Comparison of ENCODE assay signal across 16 cellular contexts in the genomic region with DNA sequence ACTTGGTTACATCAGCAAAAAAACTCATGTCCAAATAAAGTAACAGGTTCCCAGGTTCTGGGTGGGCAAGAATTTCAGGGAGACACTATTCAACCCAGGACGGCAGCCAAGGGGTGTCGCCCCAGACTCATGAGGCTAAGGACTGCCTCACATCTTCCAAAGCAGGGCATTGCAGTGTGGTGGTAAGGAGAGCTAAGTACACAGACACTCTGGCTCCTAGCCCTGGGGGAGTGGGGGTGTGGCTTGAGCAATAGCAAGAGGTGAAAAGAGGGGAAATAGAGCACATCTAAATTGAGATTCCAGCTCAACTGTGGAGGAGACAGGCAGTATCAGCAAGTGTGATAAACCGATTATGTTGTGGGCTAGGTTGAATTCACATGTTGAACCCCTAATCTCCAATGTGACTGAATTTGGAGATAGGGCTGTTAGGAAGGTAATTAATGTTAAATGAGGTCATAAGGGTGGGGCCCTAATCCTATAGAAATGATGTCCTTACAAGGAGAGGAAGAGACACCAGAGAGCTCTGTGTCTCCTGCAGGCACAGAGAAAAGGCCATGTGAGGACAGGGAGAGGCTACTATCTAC. TPM values are rescaled to one million over a fixed set of nuclear protein-coding genes. Genes with fewer than 3 reads are reported as not detected.
A peak's percentile ranks its signal among the peaks of the same experiment; 100 is the strongest.
DNase-seq lines count a peak whose midpoint lies in the region; ATAC-seq and TF ChIP-seq lines count a peak whose summit lies in the region.
"Had no signal": no experiment of that assay in that cellular context is flagged by ENCODE, and none has a peak within 500 bp of the region (broad histone marks: within the 10 kb centered on the region; RNA-seq: fewer than 3 reads in every experiment).

No MANE protein-coding gene starts in this region.

- H3K27ac Mint-ChIP-seq in WTC11 (no peak overlapping the region), MCF 10A (ENCODE audit: low read depth, unreplicated experiment) (no peak overlapping the region)
- H3K27ac Mint-ChIP-seq in stimulated activated effector memory CD8-positive, alpha-beta T cell treated with anti-CD3 and anti-CD28 coated beads, Interleukin-12 subunit alpha, Interleukin-12 subunit beta, amount 100 ng/mL, for 72 hours: no peak overlapping the region
- H3K27ac Mint-ChIP-seq: CD8-positive, alpha-beta memory T cell had no signal

- peaks cover 4% of the 10 kb centered on the region; the same call in 1 of the 2 replicates for H3K4me1 Mint-ChIP-seq in WTC11
- no peaks in the 10 kb centered on the region for H3K4me1 Mint-ChIP-seq in stimulated activated effector memory CD8-positive, alpha-beta T cell treated with anti-CD3 and anti-CD28 coated beads, Interleukin-12 subunit alpha, Interleukin-12 subunit beta, amount 100 ng/mL, for 72 hours
- no peaks in the 10 kb centered on the region for H3K4me1 Mint-ChIP-seq in MCF 10A (ENCODE audit: insufficient read depth, unreplicated experiment)
- H3K4me1 Mint-ChIP-seq: CD8-positive, alpha-beta memory T cell had no signal

- CTCF ChIA-PET in WTC11 (lab: Charles Lee) (interaction anchor here (1.2 kb wide), 1 partner anchor 69 kb away, joined by 3 read pairs; no protein-coding TSS in a partner anchor), MCF 10A (lab: Yijun Ruan, JAX) (no interaction called here)

- H3K4me3 Mint-ChIP-seq in WTC11 (no peak overlapping the region), MCF 10A (ENCODE audit: unreplicated experiment) (no peak overlapping the region)
- no peak overlapping the region for H3K4me3 Mint-ChIP-seq in stimulated activated effector memory CD8-positive, alpha-beta T cell treated with anti-CD3 and anti-CD28 coated beads, Interleukin-12 subunit alpha, Interleukin-12 subunit beta, amount 100 ng/mL, for 72 hours
- H3K4me3 Mint-ChIP-seq: CD8-positive, alpha-beta memory T cell had no signal

- WGBS in aorta, 2 donors: 67 to 75% methylated on average over 3 of the region's 3 CpGs
- WGBS in thyroid gland, 2 donors: 74% methylated on average over 3 of the region's 3 CpGs

- H3K36me3 ChIP-seq in aorta (ENCODE audit: control insufficient read depth in 1 of 2, insufficient read depth in 2 of 2, low read length in 1 of 2) (no peaks in the 10 kb centered on the region), thyroid gland (no peaks in the 10 kb centered on the region)
- H3K36me3 ChIP-seq: BLaER1, HAP-1 had no signal

- H3K27me3 Mint-ChIP-seq in WTC11 (ENCODE audit: low read depth): no peaks in the 10 kb centered on the region
- H3K27me3 Mint-ChIP-seq in MCF 10A (ENCODE audit: insufficient read depth, unreplicated experiment): peaks cover 37% of the 10 kb centered on the region

- H3K27me3 ChIP-seq in aorta (ENCODE audit: control insufficient read depth in 1 of 2, insufficient read depth in 2 of 2, low read length in 1 of 2) (no peaks in the 10 kb centered on the region), thyroid gland (no peaks in the 10 kb centered on the region)
- H3K27me3 ChIP-seq: BLaER1 had no signal

- no peak for TF ChIP-seq CTCF in WTC11 (IDR thresholded peaks at IDR 0.05)
- no peak for TF ChIP-seq CTCF in MCF 10A (IDR thresholded peaks at IDR 0.05; ENCODE audit: unreplicated experiment)
- TF ChIP-seq CTCF in thyroid gland (IDR thresholded peaks at IDR 0.05): no peak

- no peaks in the 10 kb centered on the region for H3K9me3 ChIP-seq in aorta (ENCODE audit: control insufficient read depth, low read length)
- H3K9me3 ChIP-seq in thyroid gland: no peaks in the 10 kb centered on the region
- H3K9me3 ChIP-seq: Caco-2, HAP-1 had no signal

- TF ChIP-seq POLR2A in thyroid gland (IDR thresholded peaks at IDR 0.05): no peak

- POLR2A ChIA-PET in WTC11 (lab: Charles Lee): no interaction called here
- POLR2A ChIA-PET in MCF 10A (lab: Yijun Ruan, JAX): no interaction called here

- H3K4me3 ChIP-seq in aorta (ENCODE audit: low read length in 2 of 2) (no peak overlapping the region), thyroid gland (replicated peaks in 1 of 3) (no peak overlapping the region)
- H3K4me3 ChIP-seq: BLaER1, HAP-1 had no signal

- H3K36me3 Mint-ChIP-seq in WTC11: no peaks in the 10 kb centered on the region
- H3K36me3 Mint-ChIP-seq in stimulated activated effector memory CD8-positive, alpha-beta T cell treated with anti-CD3 and anti-CD28 coated beads, Interleukin-12 subunit alpha, Interleukin-12 subunit beta, amount 100 ng/mL, for 72 hours: no peaks in the 10 kb centered on the region
- no peaks in the 10 kb centered on the region for H3K36me3 Mint-ChIP-seq in MCF 10A (ENCODE audit: insufficient read depth, unreplicated experiment)
- H3K36me3 Mint-ChIP-seq: CD8-positive, alpha-beta memory T cell had no signal

- H3K9me3 Mint-ChIP-seq in WTC11 (no peaks in the 10 kb centered on the region), MCF 10A (ENCODE audit: unreplicated experiment) (no peaks in the 10 kb centered on the region)
- peaks cover 4% of the 10 kb centered on the region for H3K9me3 Mint-ChIP-seq in stimulated activated effector memory CD8-positive, alpha-beta T cell treated with anti-CD3 and anti-CD28 coated beads, Interleukin-12 subunit alpha, Interleukin-12 subunit beta, amount 100 ng/mL, for 72 hours

- H3K4me1 ChIP-seq in aorta (ENCODE audit: control insufficient read depth in 1 of 2, insufficient read depth in 2 of 2, low read length in 2 of 2): no peaks in the 10 kb centered on the region
- H3K4me1 ChIP-seq in thyroid gland: no peaks in the 10 kb centered on the region
- H3K4me1 ChIP-seq: Caco-2, HAP-1 had no signal

- H3K27ac ChIP-seq in aorta (ENCODE audit: low read depth in 1 of 2, low read length in 2 of 2): no peak overlapping the region
- no peak overlapping the region for H3K27ac ChIP-seq in thyroid gland
- H3K27ac ChIP-seq: 22Rv1, BLaER1 had no signal

- BruUV-seq in MCF 10A (replicated peaks; lab: Mats Ljungman, UMichigan): no TSS peak

- ATAC-seq in WTC11 (peak; percentile 65), aorta (ENCODE audit: low FRiP score) (no peak)
- ATAC-seq in stimulated activated effector memory CD8-positive, alpha-beta T cell treated with anti-CD3 and anti-CD28 coated beads, Interleukin-12 subunit alpha, Interleukin-12 subunit beta, amount 100 ng/mL, for 72 hours: peak; percentile 26

- peak; percentile 36 for DNase-seq in NCI-H2029 (lab: John Stamatoyannopoulos, UW)
- no peak for DNase-seq in NCI-H2029 treated with DMSO at 0.1 percent for 48 hours (lab: John Stamatoyannopoulos, UW)
- peak; percentile 82 for DNase-seq in NCI-H82 (lab: John Stamatoyannopoulos, UW)
- peak; percentile 12 for DNase-seq in WTC11 (ENCODE audit: low spot score)
- DNase-seq in stimulated activated effector memory CD8-positive, alpha-beta T cell treated with anti-CD3 and anti-CD28 coated beads, Interleukin-12 subunit alpha, Interleukin-12 subunit beta, amount 100 ng/mL, for 72 hours (ENCODE audit: low spot score in 2 of 2): no peak
- no peak for DNase-seq in aorta
- DNase-seq in MCF 10A (ENCODE audit: unreplicated experiment): no peak
- no peak for DNase-seq in thyroid gland
- DNase-seq: Caco-2; CD8-positive, alpha-beta memory T cell; DND-41; GF-D8 had no signal

- intact Hi-C loops in aorta (cut with DNase I) (no loop called here), MCF 10A (cut with micrococcal nuclease) (no loop called here), thyroid gland (cut with DNase I) (no loop called here)

TF ChIP-seq in WTC11, 78 proteins besides CTCF, POLR2A, EP300 and RAD21 (continues in another document):
- TF ChIP-seq MXD4 (CRISPR knock-in tag; IDR thresholded peaks at IDR 0.05; ENCODE audit: borderline replicate concordance) (no peak), MYBL2 (CRISPR knock-in tag; IDR thresholded peaks at IDR 0.05) (no peak), ZNF138 (CRISPR knock-in tag; conservative IDR thresholded peaks at IDR 0.05) (no peak), RORB (CRISPR knock-in tag; IDR thresholded peaks at IDR 0.05) (no peak), NFATC4 (CRISPR knock-in tag; IDR thresholded peaks at IDR 0.05) (no peak)
- TF ChIP-seq, protein P1, sequence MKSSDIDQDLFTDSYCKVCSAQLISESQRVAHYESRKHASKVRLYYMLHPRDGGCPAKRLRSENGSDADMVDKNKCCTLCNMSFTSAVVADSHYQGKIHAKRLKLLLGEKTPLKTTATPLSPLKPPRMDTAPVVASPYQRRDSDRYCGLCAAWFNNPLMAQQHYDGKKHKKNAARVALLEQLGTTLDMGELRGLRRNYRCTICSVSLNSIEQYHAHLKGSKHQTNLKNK (CRISPR knock-in tag; IDR thresholded peaks at IDR 0.05): no peak
- TF ChIP-seq, protein P2, sequence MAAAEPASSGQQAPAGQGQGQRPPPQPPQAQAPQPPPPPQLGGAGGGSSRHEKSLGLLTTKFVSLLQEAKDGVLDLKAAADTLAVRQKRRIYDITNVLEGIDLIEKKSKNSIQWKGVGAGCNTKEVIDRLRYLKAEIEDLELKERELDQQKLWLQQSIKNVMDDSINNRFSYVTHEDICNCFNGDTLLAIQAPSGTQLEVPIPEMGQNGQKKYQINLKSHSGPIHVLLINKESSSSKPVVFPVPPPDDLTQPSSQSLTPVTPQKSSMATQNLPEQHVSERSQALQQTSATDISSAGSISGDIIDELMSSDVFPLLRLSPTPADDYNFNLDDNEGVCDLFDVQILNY (CRISPR knock-in tag; IDR thresholded peaks at IDR 0.05): no peak

RNA-seq across cellular contexts. Expression of gene MARCHF11, which starts 49.9 kb away (rescaled TPM):
- total RNA-seq in WTC11 (2021) (2.9 to 3.8 TPM (median 3.1 TPM) in 3 replicates), aorta (not detected), MCF 10A (2022) (not detected in 2 replicates), thyroid gland (under 1 TPM in 1 of 4 donors, not detected in 3; 0.27 TPM)
- polyA plus RNA-seq in aorta: not detected
- total RNA-seq: A673; CD8-positive, alpha-beta memory T cell had no signal
- polyA plus RNA-seq: CD8-positive, alpha-beta memory T cell had no signal

Comparison
In these comparisons a context has a peak if more than half of its experiments do, and no peak if none do; other contexts are left out.
1. DNase-seq: peak in NCI-H2029 (single experiment), NCI-H82 (single experiment) and WTC11 (single experiment); none in NCI-H2029 treated with DMSO at 0.1 percent for 48 hours (single experiment), stimulated activated effector memory CD8-positive, alpha-beta T cell treated with anti-CD3 and anti-CD28 coated beads, Interleukin-12 subunit alpha, Interleukin-12 subunit beta, amount 100 ng/mL, for 72 hours (0 of 2), aorta (0 of 2), MCF 10A (single experiment) and thyroid gland (0 of 2).